In genomic region chr15:66862878-66863335, GRCh38 we compare ENCODE assay signal across 8 cellular contexts.
DNase-seq lines count a peak whose midpoint lies in the region; ATAC-seq and TF ChIP-seq lines count a peak whose summit lies in the region.

No MANE protein-coding gene starts in this region.

- H3K36me3 ChIP-seq in Peyer's patch (no peaks in the 10 kb centered on the region), neural progenitor cell (no peaks in the 10 kb centered on the region)

- TF ChIP-seq CTCF in Peyer's patch (IDR thresholded peaks at IDR 0.05) (peak; percentile 47 to 89 (median 84)), fibroblast of mammary gland (conservative IDR thresholded peaks at IDR 0.05; ENCODE audit: control insufficient read depth, insufficient read depth, low read depth, low read length) (peak; percentile 96), neural progenitor cell (IDR thresholded peaks at IDR 0.05) (peak; percentile 94)

- H4K20me1 ChIP-seq in neural progenitor cell (ENCODE audit: low read depth) = no peaks in the 10 kb centered on the region

- H3K9me3 Mint-ChIP-seq in neural progenitor cell = no peaks in the 10 kb centered on the region

- no peak overlapping the region for H3K27ac Mint-ChIP-seq in neural progenitor cell

- peaks cover 2% of the 10 kb centered on the region for H3K27me3 Mint-ChIP-seq in neural progenitor cell (ENCODE audit: insufficient read depth, low read depth)

- H3K9me3 ChIP-seq in Peyer's patch (no peaks in the 10 kb centered on the region), neural progenitor cell (ENCODE audit: low read depth) (no peaks in the 10 kb centered on the region)

- TF ChIP-seq POLR2A in Peyer's patch (IDR thresholded peaks at IDR 0.05) = no peak

- H3K27ac ChIP-seq in Peyer's patch (no peak overlapping the region), neural progenitor cell (no peak overlapping the region), substantia nigra (ENCODE audit: low read depth, low read length, poor library complexity, severe bottlenecking) (no peak overlapping the region)

- no peak overlapping the region for H3K4me2 ChIP-seq in neural progenitor cell

- H3K4me3 ChIP-seq in Peyer's patch (no peak overlapping the region), fibroblast of mammary gland (ENCODE audit: control insufficient read depth, low read depth, low read length) (no peak overlapping the region), neural progenitor cell (no peak overlapping the region)

- H3K79me2 ChIP-seq in neural progenitor cell (ENCODE audit: low read depth) = no peaks in the 10 kb centered on the region

- DNase-seq in EL (peak; percentile 89), Peyer's patch (peak; percentile 65 to 90 (median 86)), fibroblast of mammary gland (ENCODE audit: low read depth) (peak; percentile 82), neural progenitor cell (ENCODE audit: low spot score) (peak; percentile 84), substantia nigra (lab: John Stamatoyannopoulos, UW) (peak in 35 of 49 donors; percentile 4 to 58 (median 35))
- DNase-seq in activated T-cell treated with anti-CD3 and anti-CD28 coated beads, Interleukin-2, amount 50 U/mL, for 48 hours = peak; percentile 90 to 92

- ATAC-seq in HG03280 (IDR thresholded peaks at IDR 0.05; ENCODE audit: unreplicated experiment) = peak; percentile 51
- ATAC-seq in HG02938 (IDR thresholded peaks at IDR 0.05; ENCODE audit: unreplicated experiment) = no peak

- no peaks in the 10 kb centered on the region for H3K36me3 Mint-ChIP-seq in neural progenitor cell

- H2AFZ ChIP-seq in neural progenitor cell (replicated peaks) = no peak overlapping the region

- no peak overlapping the region for H3K9ac ChIP-seq in neural progenitor cell

- peaks cover 0 to 6% (median 0%) of the 10 kb centered on the region in 4 donors for H3K4me1 ChIP-seq in Peyer's patch
- H3K4me1 ChIP-seq in neural progenitor cell = peaks cover 4% of the 10 kb centered on the region

- H3K4me3 Mint-ChIP-seq in neural progenitor cell = no peak overlapping the region

- H3F3A ChIP-seq in neural progenitor cell (ENCODE audit: low read depth) = no peaks in the 10 kb centered on the region

- peaks cover 9% of the 10 kb centered on the region for H3K4me1 Mint-ChIP-seq in neural progenitor cell

- H3K27me3 ChIP-seq in Peyer's patch (no peaks in the 10 kb centered on the region), neural progenitor cell (no peaks in the 10 kb centered on the region)

Comparison
In these comparisons a context has a peak if more than half of its experiments do, and no peak if none do; other contexts are left out.
1. DNase-seq: peak in every context shown above with its lines; median percentile 91 in activated T-cell treated with anti-CD3 and anti-CD28 coated beads, Interleukin-2, amount 50 U/mL, for 48 hours; 89 in EL; 86 in Peyer's patch; 84 in neural progenitor cell; 82 in fibroblast of mammary gland; 35 in substantia nigra.